Comparison of ENCODE assay signal across 23 cellular contexts in genomic region chr15:94692697-94693096, GRCh38.
DNase-seq lines count a peak whose midpoint lies in the region; ATAC-seq and TF ChIP-seq lines count a peak whose summit lies in the region.
"Had no signal": no experiment of that assay in that cellular context is flagged by ENCODE, and none has a peak within 500 bp of the region (broad histone marks: within the 10 kb centered on the region; RNA-seq: fewer than 3 reads in every experiment).

No MANE protein-coding gene starts in this region.

- no peak overlapping the region for H3K4me3 ChIP-seq in choroid plexus epithelial cell (ENCODE audit: low read depth, low read length)
- H3K4me3 ChIP-seq: PC-9 had no signal

- no peak for ATAC-seq in GM21367 (IDR thresholded peaks at IDR 0.05; ENCODE audit: unreplicated experiment)

- peak; percentile 9 for DNase-seq in NCI-H69 (lab: John Stamatoyannopoulos, UW)
- peak; percentile 3 for DNase-seq in choroid plexus epithelial cell (ENCODE audit: low read depth)
- DNase-seq in iris pigment epithelial cell (ENCODE audit: low read depth), result peak; percentile 4
- DNase-seq in dermis blood vessel endothelial cell, result no peak
- no peak for DNase-seq in NCI-H345 (lab: John Stamatoyannopoulos, UW)
- DNase-seq in DMS114 treated with DMSO at 0.1 percent for 48 hours (lab: John Stamatoyannopoulos, UW; ENCODE audit: unreplicated experiment), result no peak
- DNase-seq: Caco-2; CD4-positive, CD25-positive, alpha-beta regulatory T cell; DMS 273 treated with DMSO at 0.1 percent for 48 hours; DND-41; GOT3; HCEC 1CT; IMR-90; NCI-H1105; NCI-H1694; NCI-H2081; NCI-H2171; NCI-H526 treated with DMSO at 0.1 percent for 48 hours; PC-9; RPMI8226; SIG-M5; SK-N-SH had no signal

- no peak for TF ChIP-seq CTCF in choroid plexus epithelial cell (conservative IDR thresholded peaks at IDR 0.05; ENCODE audit: low read depth, low read length)

Comparison
In these comparisons a context has a peak if more than half of its experiments do, and no peak if none do; other contexts are left out.
1. DNase-seq: peak in NCI-H69 (single experiment), choroid plexus epithelial cell (single experiment) and iris pigment epithelial cell (single experiment); none in dermis blood vessel endothelial cell (single experiment), NCI-H345 (single experiment) and DMS114 treated with DMSO at 0.1 percent for 48 hours (single experiment).